12 cellular contexts compared by ENCODE assay signal in the genomic region with DNA sequence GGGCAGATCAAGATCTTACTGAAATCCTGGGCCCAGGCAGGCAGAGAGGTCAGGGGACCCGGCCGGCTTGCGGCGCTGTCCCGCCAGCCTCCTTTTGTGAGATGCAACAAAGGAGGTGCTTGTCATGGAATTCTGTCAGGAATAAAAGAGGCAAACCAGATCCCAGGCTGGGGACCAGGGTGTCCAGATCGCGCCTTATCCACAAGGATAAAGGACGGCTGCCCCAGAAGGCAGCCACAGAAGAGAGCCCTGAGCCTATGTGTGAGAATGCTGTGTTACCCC. TPM values are rescaled to one million over a fixed set of nuclear protein-coding genes. Genes with fewer than 3 reads are reported as not detected.
DNase-seq lines count a peak whose midpoint lies in the region; ATAC-seq, FAIRE-seq and TF ChIP-seq lines count a peak whose summit lies in the region.
"Had no signal": no experiment of that assay in that cellular context is flagged by ENCODE, and none has a peak within 500 bp of the region (broad histone marks: within the 10 kb centered on the region; RNA-seq: fewer than 3 reads in every experiment).

No MANE protein-coding gene starts in this region.

- no peaks in the 10 kb centered on the region for H3K9me2 ChIP-seq in Loucy (replicated peaks; ENCODE audit: low read depth, low read length)

- H4K20me1 ChIP-seq in Loucy (ENCODE audit: insufficient read depth, low read length, poor library complexity, severe bottlenecking) = no peaks in the 10 kb centered on the region

- peak overlapping the region in 2 of 8 donors; percentile 36 to 61 for H3K27ac Mint-ChIP-seq in CD8-positive, alpha-beta memory T cell
- peak overlapping the region; percentile 98 for H3K27ac Mint-ChIP-seq in nephron progenitor cell

- intact Hi-C loops in breast epithelium (cut with DNase I; ENCODE audit: low total_unique reads) = no loop called here

- H3K9me3 Mint-ChIP-seq in CD8-positive, alpha-beta memory T cell = no peaks in the 10 kb centered on the region
- H3K9me3 Mint-ChIP-seq in nephron progenitor cell = no peaks in the 10 kb centered on the region

- H3K4me2 ChIP-seq in Loucy (ENCODE audit: low read depth, low read length, poor library complexity, severe bottlenecking) = peak overlapping the region; percentile 52

- FAIRE-seq in D721Med (lab: Jason Lieb, UNC) = no peak

- DNase-seq in CD8-positive, alpha-beta memory T cell = no peak
- DNase-seq in caudate nucleus (lab: John Stamatoyannopoulos, UW) (no peak), nephron progenitor cell (no peak), foreskin keratinocyte (no peak), breast epithelium (ENCODE audit: low spot score in 2 of 2) (no peak), D721Med (ENCODE audit: insufficient read length, low spot score) (no peak)
- DNase-seq: DMS 273 treated with DMSO at 0.1 percent for 48 hours; effector CD4-positive, alpha-beta T cell; NCI-H2081 had no signal

- H3K4me1 ChIP-seq in CD8-positive, alpha-beta memory T cell (ENCODE audit: insufficient read depth, low read length) = no peaks in the 10 kb centered on the region
- peaks cover 19% of the 10 kb centered on the region for H3K4me1 ChIP-seq in Loucy (ENCODE audit: insufficient read depth, low read length, poor library complexity, severe bottlenecking)
- no peaks in the 10 kb centered on the region for H3K4me1 ChIP-seq in foreskin keratinocyte
- no peaks in the 10 kb centered on the region for H3K4me1 ChIP-seq in breast epithelium

- H2AFZ ChIP-seq in Loucy (ENCODE audit: low read length) = no peak overlapping the region

- H3K4me3 Mint-ChIP-seq in CD8-positive, alpha-beta memory T cell = no peak overlapping the region
- peak overlapping the region; percentile 73 for H3K4me3 Mint-ChIP-seq in nephron progenitor cell

- no peak overlapping the region for H3K4me3 ChIP-seq in CD8-positive, alpha-beta memory T cell (ENCODE audit: low read length)
- no peak overlapping the region for H3K4me3 ChIP-seq in Loucy (ENCODE audit: low read length, poor library complexity, severe bottlenecking)
- no peak overlapping the region for H3K4me3 ChIP-seq in breast epithelium

- H3K9me3 ChIP-seq in CD8-positive, alpha-beta memory T cell (ENCODE audit: low read length) = no peaks in the 10 kb centered on the region
- no peaks in the 10 kb centered on the region for H3K9me3 ChIP-seq in Loucy (ENCODE audit: insufficient read depth, low read depth, low read length)
- H3K9me3 ChIP-seq in breast epithelium = no peaks in the 10 kb centered on the region

- H3K27me3 Mint-ChIP-seq in CD8-positive, alpha-beta memory T cell = no peaks in the 10 kb centered on the region
- H3K27me3 Mint-ChIP-seq in nephron progenitor cell (ENCODE audit: low read depth, poor library complexity) = peaks cover 3% of the 10 kb centered on the region

- TF ChIP-seq POLR2A in breast epithelium (IDR thresholded peaks at IDR 0.05) = no peak

- H3K79me2 ChIP-seq in Loucy (ENCODE audit: insufficient read depth, low read length) = no peaks in the 10 kb centered on the region

- H3K27me3 ChIP-seq in CD8-positive, alpha-beta memory T cell (ENCODE audit: insufficient read depth, low read length, poor library complexity, severe bottlenecking) = no peaks in the 10 kb centered on the region
- H3K27me3 ChIP-seq in Loucy (ENCODE audit: insufficient read depth, low read length, poor library complexity, severe bottlenecking) (no peaks in the 10 kb centered on the region), foreskin keratinocyte (no peaks in the 10 kb centered on the region), breast epithelium (no peaks in the 10 kb centered on the region)

- peaks cover 0 to 79% (median 4%) of the 10 kb centered on the region in 3 donors for H3K36me3 Mint-ChIP-seq in CD8-positive, alpha-beta memory T cell
- H3K36me3 Mint-ChIP-seq in nephron progenitor cell (ENCODE audit: low read depth) = peaks cover 19% of the 10 kb centered on the region

- H3K36me3 ChIP-seq in CD8-positive, alpha-beta memory T cell (ENCODE audit: insufficient read depth, low read length) = peaks cover 27% of the 10 kb centered on the region
- H3K36me3 ChIP-seq in Loucy (ENCODE audit: insufficient read depth, low read length) (no peaks in the 10 kb centered on the region), breast epithelium (no peaks in the 10 kb centered on the region)

- H3F3A ChIP-seq in Loucy (ENCODE audit: low read depth) = no peaks in the 10 kb centered on the region

- peak overlapping the region; percentile 44 for H3K9ac ChIP-seq in Loucy (ENCODE audit: low read depth, low read length, poor library complexity, severe bottlenecking)

- CTCF ChIA-PET in CD8-positive, alpha-beta memory T cell (lab: Charles Lee) = no interaction called here

- peaks cover 4 to 21% (median 17%) of the 10 kb centered on the region in 3 donors for H3K4me1 Mint-ChIP-seq in CD8-positive, alpha-beta memory T cell
- peaks cover 55% of the 10 kb centered on the region for H3K4me1 Mint-ChIP-seq in nephron progenitor cell

- H3K27ac ChIP-seq in CD8-positive, alpha-beta memory T cell (ENCODE audit: low read depth, low read length) = peak overlapping the region; percentile 43
- H3K27ac ChIP-seq in caudate nucleus (ENCODE audit: low read depth, low read length) = peak overlapping the region; percentile 11
- H3K27ac ChIP-seq in foreskin keratinocyte = no peak overlapping the region
- peak overlapping the region in 1 of 2 donors; percentile 48 for H3K27ac ChIP-seq in breast epithelium

- no peak for ATAC-seq in foreskin keratinocyte
- ATAC-seq in HG03175 (IDR thresholded peaks at IDR 0.05; ENCODE audit: unreplicated experiment) = no peak
- ATAC-seq: Panc1 had no signal

- POLR2A ChIA-PET in CD8-positive, alpha-beta memory T cell (lab: Charles Lee) = no interaction called here

- TF ChIP-seq CTCF in Loucy (conservative IDR thresholded peaks at IDR 0.05; ENCODE audit: low read length) (no peak), nephron progenitor cell (IDR thresholded peaks at IDR 0.05) (no peak), foreskin keratinocyte (conservative IDR thresholded peaks at IDR 0.05) (no peak), breast epithelium (IDR thresholded peaks at IDR 0.05) (no peak), D721Med (IDR thresholded peaks at IDR 0.05; ENCODE audit: insufficient read depth, missing control alignments) (no peak)

RNA-seq across cellular contexts. Expression of a gene that starts 42.6 kb away (rescaled TPM):
- total RNA-seq in CD8-positive, alpha-beta memory T cell = not detected
- not detected for polyA plus RNA-seq in CD8-positive, alpha-beta memory T cell
- total RNA-seq in foreskin keratinocyte (not detected in 2 replicates), breast epithelium (under 1 TPM; 0.15 to 0.66 (median 0.16) TPM)
- polyA plus RNA-seq in foreskin keratinocyte = not detected in 2 replicates

RNA-seq across cellular contexts. Expression of a gene that starts 55.5 kb away (rescaled TPM):
- 10 to 100 TPM; 59.5 to 68.2 TPM for total RNA-seq in CD8-positive, alpha-beta memory T cell
- polyA plus RNA-seq in CD8-positive, alpha-beta memory T cell = 84.3 TPM
- total RNA-seq in foreskin keratinocyte (28.6 and 30.5 TPM in 2 replicates), breast epithelium (10 to 100 TPM; 41.0 to 63.3 (median 50.8) TPM)
- 17.2 and 18.6 TPM in 2 replicates for polyA plus RNA-seq in foreskin keratinocyte
